Comparison of ENCODE assay signal across 1 cellular context in genomic region chr1:160377585-160378206, GRCh38.
TF ChIP-seq lines count a peak whose summit lies in the region.

No MANE protein-coding gene starts in this region.

TF ChIP-seq in H1, 55 proteins besides CTCF, POLR2A, EP300 and RAD21:
- TF ChIP-seq BCL11A (IDR thresholded peaks at IDR 0.05; ENCODE audit: low read depth in 2 of 2, low read length in 2 of 2) (no peak), EGR1 (IDR thresholded peaks at IDR 0.05; ENCODE audit: borderline replicate concordance, low read depth, low read length) (no peak), GABPA (IDR thresholded peaks at IDR 0.05; ENCODE audit: borderline replicate concordance, insufficient read depth, low read length) (no peak), USF2 (IDR thresholded peaks at IDR 0.05; ENCODE audit: low read length) (no peak), ATF3 (IDR thresholded peaks at IDR 0.05; ENCODE audit: insufficient read depth, low read depth, low read length) (no peak), EZH2 (IDR thresholded peaks at IDR 0.05; ENCODE audit: low read depth, low read length, severe bottlenecking) (no peak), CREB1 (IDR thresholded peaks at IDR 0.05) (no peak), POLR2AphosphoS5 (IDR thresholded peaks at IDR 0.05; ENCODE audit: low read depth, low read length) (no peak), RFX5 (IDR thresholded peaks at IDR 0.05; ENCODE audit: borderline replicate concordance, low read depth, low read length) (no peak), SIRT6 (IDR thresholded peaks at IDR 0.05; ENCODE audit: low read length) (no peak), PHF8 (conservative IDR thresholded peaks at IDR 0.05; ENCODE audit: low read depth, low read length) (no peak), SUZ12 (IDR thresholded peaks at IDR 0.05; ENCODE audit: low read length) (no peak), BACH1 (IDR thresholded peaks at IDR 0.05; ENCODE audit: low read length) (no peak)
